ENCODE assay signal across 22 cellular contexts in the genomic region with DNA sequence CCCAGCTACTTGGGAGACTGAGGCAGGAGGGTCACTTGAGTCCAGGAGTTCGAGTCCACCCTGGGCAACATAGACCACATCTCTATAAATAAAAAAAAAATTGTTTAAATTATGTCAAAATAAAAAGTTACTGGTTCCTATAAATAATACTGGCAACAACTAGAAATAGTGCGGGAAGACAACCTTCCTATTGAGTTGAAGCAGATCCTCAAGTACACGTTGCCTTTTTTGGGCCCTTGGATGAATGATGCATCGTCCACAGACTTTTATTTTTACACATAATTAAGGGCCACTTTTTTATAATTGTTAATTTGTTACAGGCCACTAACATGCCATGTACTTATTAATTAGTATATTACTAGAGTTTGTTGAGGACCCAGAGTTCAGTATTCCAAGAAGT. TPM values are rescaled to one million over a fixed set of nuclear protein-coding genes. Genes with fewer than 3 reads are reported as not detected.
A peak's percentile ranks its signal among the peaks of the same experiment; 100 is the strongest.
DNase-seq lines count a peak whose midpoint lies in the region; ATAC-seq, FAIRE-seq and TF ChIP-seq lines count a peak whose summit lies in the region.
"Had no signal": no experiment of that assay in that cellular context is flagged by ENCODE, and none has a peak within 500 bp of the region (broad histone marks: within the 10 kb centered on the region; RNA-seq: fewer than 3 reads in every experiment).

No MANE protein-coding gene starts in this region.

- H4K20me1 ChIP-seq in HepG2 (ENCODE audit: insufficient read depth, low read length) (no peaks in the 10 kb centered on the region), GM12878 (ENCODE audit: control insufficient read depth, insufficient read depth) (no peaks in the 10 kb centered on the region)
- H4K20me1 ChIP-seq: BLaER1 had no signal

- no TSS peak for BruUV-seq in HepG2 (replicated peaks; lab: Mats Ljungman, UMichigan)
- BruUV-seq in GM12878 (replicated peaks; lab: Mats Ljungman, UMichigan): no TSS peak

- H3K27ac ChIP-seq in HepG2 (ENCODE audit: extremely low read length, insufficient read depth, low read length) (no peak overlapping the region), right lobe of liver (no peak overlapping the region), GM12878 (ENCODE audit: control insufficient read depth, insufficient read depth) (no peak overlapping the region), sigmoid colon (peak overlapping the region in 3 of 4 donors; percentile 78 to 86 (median 83))
- H3K27ac ChIP-seq: 22Rv1, BLaER1, C4-2B had no signal

- POLR2A ChIA-PET in HepG2 (lab: Yijun Ruan, JAX): no interaction called here
- POLR2A ChIA-PET in GM12878 (lab: Charles Lee): no interaction called here

- TF ChIP-seq POLR2A in HepG2 (IDR thresholded peaks at IDR 0.05; ENCODE audit: insufficient read depth in 1 of 2, low read depth in 2 of 2, low read length in 2 of 2) (no peak), right lobe of liver (IDR thresholded peaks at IDR 0.05) (no peak), GM12878 (IDR thresholded peaks at IDR 0.05; ENCODE audit: low read depth, low read length) (no peak), sigmoid colon (IDR thresholded peaks at IDR 0.05) (no peak)

- TF ChIP-seq RAD21 in HepG2 (CRISPR knock-in tag; IDR thresholded peaks at IDR 0.05): no peak
- TF ChIP-seq RAD21 in GM12878 (IDR thresholded peaks at IDR 0.05; ENCODE audit: insufficient read depth, low read depth, low read length): no peak

- H3K79me2 ChIP-seq in HepG2 (ENCODE audit: insufficient read depth, low read length) (no peaks in the 10 kb centered on the region), GM12878 (ENCODE audit: control insufficient read depth, insufficient read depth, low read length) (no peaks in the 10 kb centered on the region)

- H2AFZ ChIP-seq in HepG2 (ENCODE audit: low read length) (no peak overlapping the region), GM12878 (ENCODE audit: control insufficient read depth, low read depth, low read length) (no peak overlapping the region)

- no peak overlapping the region for H3K27ac Mint-ChIP-seq in activated T-helper 2 cell treated with anti-CD3 and anti-CD28 coated beads, Interferon-gamma antibody, Interleukin-2, Interleukin-4, amounts not matched to agents 10 μg/mL and 5 μg/mL and 100 μg/mL, durations not matched to agents 14 hours and 24 hours and 36 hours
- H3K27ac Mint-ChIP-seq: B cell; CD4-positive, CD25-positive, alpha-beta regulatory T cell had no signal

- H3K4me1 ChIP-seq in HepG2 (ENCODE audit: insufficient read depth, low read length) (no peaks in the 10 kb centered on the region), right lobe of liver (no peaks in the 10 kb centered on the region), GM12878 (ENCODE audit: control insufficient read depth, insufficient read depth, low read length) (peaks cover 2% of the 10 kb centered on the region; the same call in 1 of the 2 replicates), sigmoid colon (peaks cover 0 to 76% (median 42%) of the 10 kb centered on the region in 4 donors)
- H3K4me1 ChIP-seq: BLaER1, Caco-2 had no signal

- H3K9ac ChIP-seq in HepG2 (ENCODE audit: insufficient read depth, low read depth, low read length) (no peak overlapping the region), GM12878 (ENCODE audit: control insufficient read depth, insufficient read depth, low read length) (no peak overlapping the region)
- H3K9ac ChIP-seq: BLaER1 had no signal

- TF ChIP-seq EP300 in HepG2 (IDR thresholded peaks at IDR 0.05; ENCODE audit: low read depth in 2 of 2, low read length in 2 of 2) (no peak), HepG2 (CRISPR knock-in tag; IDR thresholded peaks at IDR 0.05; ENCODE audit: borderline replicate concordance) (no peak), GM12878 (IDR thresholded peaks at IDR 0.05; ENCODE audit: borderline replicate concordance in 1 of 2, control insufficient read depth in 1 of 2, low read depth in 2 of 2, low read length in 2 of 2) (no peak), sigmoid colon (IDR thresholded peaks at IDR 0.05) (peak in 2 of 4 donors; percentile 17 to 53)

- H3K27me3 ChIP-seq in HepG2 (ENCODE audit: control insufficient read depth in 1 of 2, insufficient read depth in 2 of 2, low read length in 2 of 2) (no peaks in the 10 kb centered on the region), right lobe of liver (no peaks in the 10 kb centered on the region), GM12878 (replicated peaks in 1 of 2; ENCODE audit: control insufficient read depth in 2 of 2, insufficient read depth in 2 of 2, low read length in 1 of 2) (no peaks in the 10 kb centered on the region), sigmoid colon (no peaks in the 10 kb centered on the region)
- H3K27me3 ChIP-seq: BLaER1 had no signal

- H3K9me3 ChIP-seq in HepG2 (ENCODE audit: low read length) (no peaks in the 10 kb centered on the region), right lobe of liver (no peaks in the 10 kb centered on the region), GM12878 (replicated peaks; ENCODE audit: control insufficient read depth, insufficient read depth, low read length) (no peaks in the 10 kb centered on the region), sigmoid colon (no peaks in the 10 kb centered on the region)
- H3K9me3 ChIP-seq: Caco-2 had no signal

- H3K4me2 ChIP-seq in HepG2 (ENCODE audit: low read depth, low read length) (no peak overlapping the region), GM12878 (ENCODE audit: control insufficient read depth, insufficient read depth) (no peak overlapping the region)
- H3K4me2 ChIP-seq: BLaER1 had no signal

- in situ Hi-C loops in HepG2 (cut with HindIII; ENCODE audit: extremely low pct_ligation_motif_present, low pct_unique_long_range_greater_than_20kb) (no loop called here), GM12878 (cut with MboI) (no loop called here)

- H3K36me3 ChIP-seq in HepG2 (replicated peaks in 1 of 2; ENCODE audit: control insufficient read depth in 1 of 2, insufficient read depth in 2 of 2, low read length in 2 of 2) (peaks cover 16 to 30% of the 10 kb centered on the region in 2 experiments), right lobe of liver (no peaks in the 10 kb centered on the region), GM12878 (ENCODE audit: control insufficient read depth in 2 of 2, insufficient read depth in 2 of 2, low read length in 1 of 2) (no peaks in the 10 kb centered on the region), sigmoid colon (peaks cover 0 to 5% (median 2%) of the 10 kb centered on the region in 4 donors)
- H3K36me3 ChIP-seq: HAP-1 had no signal

- SMC1A ChIA-PET in GM12878 (lab: Charles Lee; ENCODE audit: uncharacterized antibody, unreplicated experiment): no interaction called here

- no peak for TF ChIP-seq CTCF in HepG2 (CRISPR knock-in tag; IDR thresholded peaks at IDR 0.05)
- TF ChIP-seq CTCF in right lobe of liver (IDR thresholded peaks at IDR 0.05): no peak
- TF ChIP-seq CTCF in GM12878 (IDR thresholded peaks at IDR 0.05 in 2 of 3, conservative IDR thresholded peaks at IDR 0.05 in 1 of 3; ENCODE audit: control insufficient read depth in 2 of 3, extremely low read depth in 1 of 3, insufficient read depth in 1 of 3, low read depth in 3 of 3, low read length in 3 of 3): no peak
- TF ChIP-seq CTCF in sigmoid colon (IDR thresholded peaks at IDR 0.05): no peak

- CTCF ChIA-PET in HepG2 (lab: Yijun Ruan, JAX; ENCODE audit: low intra/inter-chr PET ratio, low total read pairs): no interaction called here
- CTCF ChIA-PET in GM12878 (lab: Yijun Ruan, JAX): no interaction called here

- RAD21 ChIA-PET in GM12878 (lab: Charles Lee; ENCODE audit: unreplicated experiment): no interaction called here

- H3K4me1 Mint-ChIP-seq in activated T-helper 2 cell treated with anti-CD3 and anti-CD28 coated beads, Interferon-gamma antibody, Interleukin-2, Interleukin-4, amounts not matched to agents 10 μg/mL and 5 μg/mL and 100 μg/mL, durations not matched to agents 14 hours and 24 hours and 36 hours (ENCODE audit: low read depth): peaks cover 4% of the 10 kb centered on the region
- H3K4me1 Mint-ChIP-seq: B cell had no signal

- WGBS in HepG2 (ENCODE audit: low lambda C conversion rate): 96% methylated on average over 4 of the region's 4 CpGs
- 93% methylated on average over 4 of the region's 4 CpGs for WGBS in right lobe of liver (ENCODE audit: insufficient coverage, low coverage, low lambda C conversion rate, missing lambda C conversion rate)
- WGBS in GM12878 (ENCODE audit: insufficient coverage, insufficient replicate concordance, low lambda C conversion rate, missing lambda C conversion rate): 75% methylated on average over 4 of the region's 4 CpGs
- 89 to 93% methylated on average over 4 of the region's 4 CpGs for WGBS in sigmoid colon, 2 donors

- H3K4me3 ChIP-seq in HepG2 (replicated peaks in 1 of 3; ENCODE audit: insufficient read depth in 1 of 3, low read depth in 2 of 3, low read length in 3 of 3) (no peak overlapping the region), right lobe of liver (no peak overlapping the region), GM12878 (no peak overlapping the region), sigmoid colon (no peak overlapping the region)
- H3K4me3 ChIP-seq: BLaER1, HAP-1 had no signal

- H3K27me3 Mint-ChIP-seq in activated T-helper 2 cell treated with anti-CD3 and anti-CD28 coated beads, Interferon-gamma antibody, Interleukin-2, Interleukin-4, amounts not matched to agents 10 μg/mL and 5 μg/mL and 100 μg/mL, durations not matched to agents 14 hours and 24 hours and 36 hours (ENCODE audit: low read depth): no peaks in the 10 kb centered on the region
- H3K27me3 Mint-ChIP-seq: B cell; CD4-positive, CD25-positive, alpha-beta regulatory T cell had no signal

- no peaks in the 10 kb centered on the region for H3K9me3 Mint-ChIP-seq in activated T-helper 2 cell treated with anti-CD3 and anti-CD28 coated beads, Interferon-gamma antibody, Interleukin-2, Interleukin-4, amounts not matched to agents 10 μg/mL and 5 μg/mL and 100 μg/mL, durations not matched to agents 14 hours and 24 hours and 36 hours
- H3K9me3 Mint-ChIP-seq: CD8-positive, alpha-beta T cell had no signal

- peaks cover 6% of the 10 kb centered on the region for H3K36me3 Mint-ChIP-seq in activated T-helper 2 cell treated with anti-CD3 and anti-CD28 coated beads, Interferon-gamma antibody, Interleukin-2, Interleukin-4, amounts not matched to agents 10 μg/mL and 5 μg/mL and 100 μg/mL, durations not matched to agents 14 hours and 24 hours and 36 hours (ENCODE audit: low read depth)

- intact Hi-C loops in HepG2 (cut with micrococcal nuclease; ENCODE audit: unreplicated experiment) (no loop called here), right lobe of liver (cut with DNase I) (no loop called here), GM12878 (cut with micrococcal nuclease; ENCODE audit: unreplicated experiment) (no loop called here), sigmoid colon (cut with DNase I) (no loop called here)
- intact Hi-C loops in activated T-helper 2 cell treated with anti-CD3 and anti-CD28 coated beads, Interferon-gamma antibody, Interleukin-2, Interleukin-4, amounts not matched to agents 10 μg/mL and 5 μg/mL and 100 μg/mL, durations not matched to agents 14 hours and 24 hours and 36 hours (cut with micrococcal nuclease): no loop called here

- DNase-seq in HepG2 (ENCODE audit: low spot score) (no peak), right lobe of liver (no peak), GM12878 (ENCODE audit: low read depth, low spot score) (no peak), sigmoid colon (no peak), HCEC 1CT (no peak)
- DNase-seq in activated T-helper 2 cell treated with anti-CD3 and anti-CD28 coated beads, Interferon-gamma antibody, Interleukin-2, Interleukin-4, amounts not matched to agents 10 μg/mL and 5 μg/mL and 100 μg/mL, durations not matched to agents 14 hours and 24 hours and 36 hours (ENCODE audit: low spot score): no peak
- DNase-seq: Caco-2; CD4-positive, CD25-positive, alpha-beta regulatory T cell; CD8-positive, alpha-beta T cell; DMS153; DND-41; GOT3 had no signal

- no peak overlapping the region for H3K4me3 Mint-ChIP-seq in activated T-helper 2 cell treated with anti-CD3 and anti-CD28 coated beads, Interferon-gamma antibody, Interleukin-2, Interleukin-4, amounts not matched to agents 10 μg/mL and 5 μg/mL and 100 μg/mL, durations not matched to agents 14 hours and 24 hours and 36 hours (ENCODE audit: low read depth)
- H3K4me3 Mint-ChIP-seq: B cell; CD4-positive, CD25-positive, alpha-beta regulatory T cell; CD8-positive, alpha-beta T cell had no signal

- FAIRE-seq in HepG2 (lab: Jason Lieb, UNC): no peak
- FAIRE-seq in GM12878 (lab: Jason Lieb, UNC): peak; percentile 18
- FAIRE-seq: A204.1, G401.6, GM19239 had no signal

- ATAC-seq in HepG2 (no peak), right lobe of liver (no peak), GM12878 (no peak), HG03095 (IDR thresholded peaks at IDR 0.05; ENCODE audit: unreplicated experiment) (no peak)
- ATAC-seq: CD8-positive, alpha-beta T cell had no signal

RNA-seq across cellular contexts. Expression of a gene that starts 31.1 kb away (rescaled TPM):
- total RNA-seq in HepG2 (2016; rRNA removed; fragmentation: Illumina TruSeq; extraction: Trizol): 46.3 and 55.6 TPM in 2 replicates
- 20.4 and 20.5 TPM in 2 replicates for total RNA-seq in HepG2 (2016; cell fraction: cytosol; rRNA removed; fragmentation: Illumina TruSeq; extraction: Trizol; ENCODE audit: low read depth)
- total RNA-seq in HepG2 (2016; cell fraction: insoluble cytoplasmic fraction; rRNA removed; fragmentation: Illumina TruSeq; extraction: Trizol): 48.0 and 57.7 TPM in 2 replicates
- 22.8 and 24.5 TPM in 2 replicates for total RNA-seq in HepG2 (2016; cell fraction: membrane; rRNA removed; fragmentation: Illumina TruSeq; extraction: Trizol)
- total RNA-seq in HepG2 (2016; cell fraction: nucleus; rRNA removed; fragmentation: Illumina TruSeq; extraction: Trizol): 64.1 and 65.7 TPM in 2 replicates
- 77.9 and 114 TPM in 2 replicates for polyA plus RNA-seq in HepG2 (2011; rRNA removed)
- 33.9 and 39.9 TPM in 2 replicates for polyA plus RNA-seq in HepG2 (2011; cell fraction: cytosol; rRNA removed)
- 223 and 433 TPM in 2 replicates for polyA plus RNA-seq in HepG2 (2011; cell fraction: nucleus; rRNA removed)
- polyA plus RNA-seq in HepG2 (2012): 40.7 and 57.0 TPM in 2 replicates
- polyA plus RNA-seq in HepG2 (2016; cell fraction: cytosol; fragmentation: Illumina TruSeq; extraction: Trizol; ENCODE audit: low read depth): 9.0 and 10.7 TPM in 2 replicates
- 48.1 and 51.2 TPM in 2 replicates for polyA plus RNA-seq in HepG2 (2016; cell fraction: insoluble cytoplasmic fraction; fragmentation: Illumina TruSeq; extraction: Trizol; ENCODE audit: low read depth)
- 13.9 and 15.1 TPM in 2 replicates for polyA plus RNA-seq in HepG2 (2016; cell fraction: membrane; fragmentation: Illumina TruSeq; extraction: Trizol; ENCODE audit: low read depth)
- polyA plus RNA-seq in HepG2 (2016; cell fraction: nucleus; fragmentation: Illumina TruSeq; extraction: Trizol; ENCODE audit: insufficient read depth, low read depth): 69.5 and 81.6 TPM in 2 replicates
- 4.7 and 26.3 TPM in 2 replicates for polyA minus RNA-seq in HepG2 (2011; rRNA and poly(A)+ RNA removed; ENCODE audit: low replicate concordance)
- 28.5 and 33.0 TPM in 2 replicates for polyA minus RNA-seq in HepG2 (2011; cell fraction: cytosol; rRNA and poly(A)+ RNA removed)
- polyA minus RNA-seq in HepG2 (2011; cell fraction: nucleus; rRNA and poly(A)+ RNA removed): 210 and 232 TPM in 2 replicates
- total RNA-seq in right lobe of liver: 10 to 100 TPM in 1 of 6 experiments, 1 to 10 TPM in 5; 5.1 to 11.5 (median 7.4) TPM
- 43.5 and 46.5 TPM in 2 replicates for total RNA-seq in GM12878 (2013; cell fraction: nucleolus; rRNA removed)
- 5.0 and 6.0 TPM in 2 replicates for total RNA-seq in GM12878 (2014; rRNA removed)
- total RNA-seq in GM12878 (2014; rRNA removed; fragmentation: Illumina TruSeq; extraction: Trizol): 9.4 and 9.9 TPM in 2 replicates
- total RNA-seq in GM12878 (2021): 6.8 and 11.4 TPM in 2 replicates
- polyA plus RNA-seq in GM12878 (2011; ENCODE audit: low read depth): 77.5 TPM
- polyA plus RNA-seq in GM12878 (2011; rRNA removed): 11.0 and 17.3 TPM in 2 replicates
- 4.4 and 5.6 TPM in 2 replicates for polyA plus RNA-seq in GM12878 (2011; cell fraction: cytosol; rRNA removed)
- polyA plus RNA-seq in GM12878 (2011; cell fraction: nucleus; rRNA removed): 14.9 and 20.8 TPM in 2 replicates
- 11.9 and 14.1 TPM in 2 replicates for polyA plus RNA-seq in GM12878 (2012)
- polyA plus RNA-seq in GM12878 (2014; fragmentation: Illumina TruSeq; extraction: Trizol): 8.3 and 11.1 TPM in 2 replicates
- 1 to 10 TPM; 2.7 to 4.5 TPM for polyA plus RNA-seq in GM12878 (2014; fragmentation: Nextera tagmentation; extraction: Ambion mirVana)
- 5.3 and 7.0 TPM in 2 replicates for polyA plus RNA-seq in GM12878 (2014; rRNA removed)
- polyA plus RNA-seq in GM12878 (2016; fragmentation: Nextera tagmentation; extraction: Ambion mirVana): 1 to 10 TPM; 7.7 to 8.2 TPM
- polyA minus RNA-seq in GM12878 (2011; rRNA and poly(A)+ RNA removed): 4.1 and 10.0 TPM in 2 replicates
- polyA minus RNA-seq in GM12878 (2011; cell fraction: cytosol; rRNA and poly(A)+ RNA removed): 2.0 and 4.1 TPM in 2 replicates
- polyA minus RNA-seq in GM12878 (2011; cell fraction: nucleus; rRNA and poly(A)+ RNA removed): 7.1 and 7.9 TPM in 2 replicates
- 100 to 1,000 TPM; 171 to 291 (median 193) TPM for total RNA-seq in sigmoid colon
- 10 to 100 TPM in 1 of 3 donors, 1 to 10 TPM in 2; 5.1 to 15.0 (median 9.4) TPM for polyA plus RNA-seq in sigmoid colon
- 8.9 and 10.5 TPM in 2 replicates for total RNA-seq in activated T-helper 2 cell treated with anti-CD3 and anti-CD28 coated beads, Interferon-gamma antibody, Interleukin-2, Interleukin-4, amounts not matched to agents 10 μg/mL and 5 μg/mL and 100 μg/mL, durations not matched to agents 14 hours and 24 hours and 36 hours

RNA-seq across cellular contexts. Expression of a gene that starts 50.8 kb away (rescaled TPM):
- not detected in 2 replicates for total RNA-seq in HepG2 (2016; rRNA removed; fragmentation: Illumina TruSeq; extraction: Trizol)
- not detected in 2 replicates for total RNA-seq in HepG2 (2016; cell fraction: cytosol; rRNA removed; fragmentation: Illumina TruSeq; extraction: Trizol; ENCODE audit: low read depth)
- total RNA-seq in HepG2 (2016; cell fraction: insoluble cytoplasmic fraction; rRNA removed; fragmentation: Illumina TruSeq; extraction: Trizol): not detected in 2 replicates
- total RNA-seq in HepG2 (2016; cell fraction: membrane; rRNA removed; fragmentation: Illumina TruSeq; extraction: Trizol): not detected in 2 replicates
- total RNA-seq in HepG2 (2016; cell fraction: nucleus; rRNA removed; fragmentation: Illumina TruSeq; extraction: Trizol): not detected in 2 replicates
- polyA plus RNA-seq in HepG2 (2011; rRNA removed): not detected in 2 replicates
- polyA plus RNA-seq in HepG2 (2011; cell fraction: cytosol; rRNA removed): not detected in 2 replicates
- polyA plus RNA-seq in HepG2 (2011; cell fraction: nucleus; rRNA removed): not detected in 2 replicates
- polyA plus RNA-seq in HepG2 (2012): not detected in 2 replicates
- not detected in 2 replicates for polyA plus RNA-seq in HepG2 (2016; cell fraction: cytosol; fragmentation: Illumina TruSeq; extraction: Trizol; ENCODE audit: low read depth)
- polyA plus RNA-seq in HepG2 (2016; cell fraction: insoluble cytoplasmic fraction; fragmentation: Illumina TruSeq; extraction: Trizol; ENCODE audit: low read depth): not detected in 2 replicates
- polyA plus RNA-seq in HepG2 (2016; cell fraction: membrane; fragmentation: Illumina TruSeq; extraction: Trizol; ENCODE audit: low read depth): not detected in 2 replicates
- not detected in 2 replicates for polyA plus RNA-seq in HepG2 (2016; cell fraction: nucleus; fragmentation: Illumina TruSeq; extraction: Trizol; ENCODE audit: insufficient read depth, low read depth)
- not detected in 2 replicates for polyA minus RNA-seq in HepG2 (2011; rRNA and poly(A)+ RNA removed; ENCODE audit: low replicate concordance)
- polyA minus RNA-seq in HepG2 (2011; cell fraction: cytosol; rRNA and poly(A)+ RNA removed): not detected in 2 replicates
- not detected in 2 replicates for polyA minus RNA-seq in HepG2 (2011; cell fraction: nucleus; rRNA and poly(A)+ RNA removed)
- not detected for total RNA-seq in right lobe of liver
- total RNA-seq in GM12878 (2013; cell fraction: nucleolus; rRNA removed): not detected in 2 replicates
- not detected in 2 replicates for total RNA-seq in GM12878 (2014; rRNA removed)
- not detected in 2 replicates for total RNA-seq in GM12878 (2014; rRNA removed; fragmentation: Illumina TruSeq; extraction: Trizol)
- total RNA-seq in GM12878 (2021): not detected in 2 replicates
- polyA plus RNA-seq in GM12878 (2011; ENCODE audit: low read depth): not detected
- polyA plus RNA-seq in GM12878 (2011; rRNA removed): not detected in 2 replicates
- not detected in 2 replicates for polyA plus RNA-seq in GM12878 (2011; cell fraction: cytosol; rRNA removed)
- polyA plus RNA-seq in GM12878 (2011; cell fraction: nucleus; rRNA removed): not detected in 2 replicates
- not detected in 2 replicates for polyA plus RNA-seq in GM12878 (2012)
- polyA plus RNA-seq in GM12878 (2014; fragmentation: Illumina TruSeq; extraction: Trizol): not detected in 2 replicates
- not detected for polyA plus RNA-seq in GM12878 (2014; fragmentation: Nextera tagmentation; extraction: Ambion mirVana)
- not detected in 2 replicates for polyA plus RNA-seq in GM12878 (2014; rRNA removed)
- not detected for polyA plus RNA-seq in GM12878 (2016; fragmentation: Nextera tagmentation; extraction: Ambion mirVana)
- polyA minus RNA-seq in GM12878 (2011; rRNA and poly(A)+ RNA removed): not detected in 2 replicates
- polyA minus RNA-seq in GM12878 (2011; cell fraction: cytosol; rRNA and poly(A)+ RNA removed): not detected in 2 replicates
- not detected in 2 replicates for polyA minus RNA-seq in GM12878 (2011; cell fraction: nucleus; rRNA and poly(A)+ RNA removed)
- not detected for total RNA-seq in sigmoid colon
- polyA plus RNA-seq in sigmoid colon: not detected
- not detected in 2 replicates for total RNA-seq in activated T-helper 2 cell treated with anti-CD3 and anti-CD28 coated beads, Interferon-gamma antibody, Interleukin-2, Interleukin-4, amounts not matched to agents 10 μg/mL and 5 μg/mL and 100 μg/mL, durations not matched to agents 14 hours and 24 hours and 36 hours
- total RNA-seq: B cell; CD4-positive, CD25-positive, alpha-beta regulatory T cell; CD8-positive, alpha-beta T cell had no signal
- polyA plus RNA-seq: AG04450 had no signal

Comparison
In these comparisons a context has a peak if more than half of its experiments do, and no peak if none do; other contexts are left out.
1. H3K27ac ChIP-seq: peak in sigmoid colon (3 of 4); none in HepG2 (single experiment), right lobe of liver (0 of 3) and GM12878 (single experiment).